Comparison of ENCODE assay signal across 9 cellular contexts in genomic region chr22:50633771-50634170, GRCh38. TPM values are rescaled to one million over a fixed set of nuclear protein-coding genes. Genes with fewer than 3 reads are reported as not detected.
"Had no signal": no experiment of that assay in that cellular context is flagged by ENCODE, and none has a peak within 500 bp of the region (broad histone marks: within the 10 kb centered on the region; RNA-seq: fewer than 3 reads in every experiment).

No MANE protein-coding gene starts in this region.

- H2AFZ ChIP-seq: GM23248, GM23338 had no signal

- H3K36me3 ChIP-seq: HAP-1 had no signal

- H3K4me2 ChIP-seq: GM23338 had no signal

- H3K27ac ChIP-seq: GM23248 had no signal

- H3K9ac ChIP-seq: GM23248 had no signal

- DNase-seq: GM23248, GOT3, H7, H9, HCEC 1CT, HFFc6 had no signal

- H3K4me3 ChIP-seq: GM23248, GM23338, HAP-1 had no signal

- ATAC-seq: GM23338, HCT116 had no signal

- H3K9me3 ChIP-seq: HAP-1 had no signal

RNA-seq across cellular contexts. Expression of gene MAPK8IP2, which starts 33.2 kb away (rescaled TPM):
- total RNA-seq: GM23248 had no signal
